ENCODE assay signal across 21 cellular contexts in the genomic region with DNA sequence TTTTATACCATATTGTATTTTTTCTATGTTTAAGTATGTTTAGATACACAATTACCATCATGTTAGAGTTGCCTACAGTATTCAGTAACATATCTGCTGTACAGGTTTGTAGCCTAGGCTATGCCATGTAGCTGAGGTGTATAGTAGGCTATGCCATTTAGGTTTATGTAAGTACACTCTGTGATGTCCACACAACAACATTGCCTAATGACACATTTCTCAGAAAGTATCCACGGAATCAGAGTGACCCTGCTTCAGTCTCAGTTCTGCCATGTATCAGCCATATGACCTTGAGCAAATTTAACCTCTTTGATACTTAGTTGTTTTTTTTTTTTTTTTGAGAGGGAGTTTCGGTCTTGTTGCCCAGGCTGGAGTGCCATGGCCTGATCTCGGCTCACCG. TPM values are rescaled to one million over a fixed set of nuclear protein-coding genes. Genes with fewer than 3 reads are reported as not detected.
DNase-seq lines count a peak whose midpoint lies in the region; ATAC-seq, FAIRE-seq and TF ChIP-seq lines count a peak whose summit lies in the region.
"Had no signal": no experiment of that assay in that cellular context is flagged by ENCODE, and none has a peak within 500 bp of the region (broad histone marks: within the 10 kb centered on the region; RNA-seq: fewer than 3 reads in every experiment).

No MANE protein-coding gene starts in this region.

- no peak for TF ChIP-seq POLR2A in right lobe of liver (IDR thresholded peaks at IDR 0.05)
- TF ChIP-seq POLR2A in HepG2 (IDR thresholded peaks at IDR 0.05; ENCODE audit: insufficient read depth in 1 of 2, low read depth in 2 of 2, low read length in 2 of 2), result no peak
- no peak for TF ChIP-seq POLR2A in K562 (conservative IDR thresholded peaks at IDR 0.05)

- WGBS in right lobe of liver (ENCODE audit: insufficient coverage, low coverage, low lambda C conversion rate, missing lambda C conversion rate), result 13% methylated on average over 1 of the region's 4 CpGs
- WGBS in HepG2 (ENCODE audit: low lambda C conversion rate), result 93% methylated on average over 4 of the region's 4 CpGs
- 86% methylated on average over 4 of the region's 4 CpGs for WGBS in K562 (ENCODE audit: insufficient coverage, low coverage, missing lambda C conversion rate)
- WGBS in pancreas, 2 donors, result 70 to 74% methylated on average over 4 of the region's 4 CpGs

- peaks cover 24% of the 10 kb centered on the region for H3K79me2 ChIP-seq in HepG2 (ENCODE audit: insufficient read depth, low read length)
- peaks cover 100% of the 10 kb centered on the region for H3K79me2 ChIP-seq in OCI-LY7 (ENCODE audit: insufficient read depth, low read depth, low read length)
- peaks cover 98% of the 10 kb centered on the region for H3K79me2 ChIP-seq in K562 (ENCODE audit: control insufficient read depth, insufficient read depth, low read length)

- H3K4me3 ChIP-seq in right lobe of liver, result no peak overlapping the region
- no peak overlapping the region for H3K4me3 ChIP-seq in HepG2 (replicated peaks in 1 of 3; ENCODE audit: insufficient read depth in 1 of 3, low read depth in 2 of 3, low read length in 3 of 3)
- no peak overlapping the region for H3K4me3 ChIP-seq in OCI-LY7 (ENCODE audit: low read depth, low read length, poor library complexity, severe bottlenecking)
- H3K4me3 ChIP-seq in K562, result no peak overlapping the region
- no peak overlapping the region for H3K4me3 ChIP-seq in upper lobe of right lung
- no peak overlapping the region for H3K4me3 ChIP-seq in pancreas
- H3K4me3 ChIP-seq: ovary, SJCRH30, thoracic aorta had no signal

- TF ChIP-seq CTCF in right lobe of liver (IDR thresholded peaks at IDR 0.05), result no peak
- TF ChIP-seq CTCF in HepG2 (CRISPR knock-in tag; IDR thresholded peaks at IDR 0.05), result no peak
- no peak for TF ChIP-seq CTCF in OCI-LY7 (conservative IDR thresholded peaks at IDR 0.05; ENCODE audit: low read length)
- no peak for TF ChIP-seq CTCF in K562 (IDR thresholded peaks at IDR 0.05 in 2 of 3, conservative IDR thresholded peaks at IDR 0.05 in 1 of 3; ENCODE audit: insufficient read depth in 2 of 3, low read depth in 1 of 3, low read length in 3 of 3)
- no peak for TF ChIP-seq CTCF in upper lobe of right lung (IDR thresholded peaks at IDR 0.05)
- TF ChIP-seq CTCF in pancreas (IDR thresholded peaks at IDR 0.05), result no peak

- no peaks in the 10 kb centered on the region for H3K9me1 ChIP-seq in K562 (ENCODE audit: control insufficient read depth, insufficient read depth, low read length)

- TF ChIP-seq EP300 in HepG2 (IDR thresholded peaks at IDR 0.05; ENCODE audit: low read depth in 2 of 2, low read length in 2 of 2) (no peak), HepG2 (CRISPR knock-in tag; IDR thresholded peaks at IDR 0.05; ENCODE audit: borderline replicate concordance) (no peak), K562 (IDR thresholded peaks at IDR 0.05; ENCODE audit: low read length) (no peak)

- no peak for DNase-seq in right lobe of liver
- DNase-seq in HepG2 (ENCODE audit: low spot score), result no peak
- no peak for DNase-seq in OCI-LY7 (ENCODE audit: low spot score)
- DNase-seq in K562 (ENCODE audit: extremely low read depth in 1 of 4, low spot score in 3 of 4), result no peak
- DNase-seq in upper lobe of right lung, result no peak
- DNase-seq in pancreas, result no peak
- no peak for DNase-seq in cerebellum (ENCODE audit: low spot score)
- DNase-seq: activated CD4-positive, alpha-beta T cell treated with anti-CD3 and anti-CD28 coated beads for 4 hours; activated effector memory CD4-positive, alpha-beta T cell treated with anti-CD3 and anti-CD28 coated beads, Interleukin-2, amount 50 U/mL, for 16 hours; cortex of kidney; foreskin melanocyte; GF-D8; left cardiac atrium; NCI-H2081; NCI-H524; OCI-M1; ovary; SJCRH30; stimulated activated CD4-positive, alpha-beta T cell treated with anti-CD3 and anti-CD28 coated beads, Interleukin-4, amount 100 ng/mL, for 24 hours had no signal

- no peaks in the 10 kb centered on the region for H3K9me2 ChIP-seq in OCI-LY7 (ENCODE audit: insufficient read depth, low read length)

- no peaks in the 10 kb centered on the region for H3K9me3 ChIP-seq in right lobe of liver
- H3K9me3 ChIP-seq in HepG2 (ENCODE audit: low read length), result no peaks in the 10 kb centered on the region
- H3K9me3 ChIP-seq in OCI-LY7 (ENCODE audit: low read length), result peaks cover 2% of the 10 kb centered on the region; the same call in 1 of the 2 replicates
- H3K9me3 ChIP-seq in K562 (replicated peaks; ENCODE audit: control insufficient read depth, insufficient read depth, low read depth, low read length), result no peaks in the 10 kb centered on the region
- H3K9me3 ChIP-seq in upper lobe of right lung, result no peaks in the 10 kb centered on the region
- H3K9me3 ChIP-seq in pancreas, result no peaks in the 10 kb centered on the region
- H3K9me3 ChIP-seq: ovary, SJCRH30, thoracic aorta had no signal

- H2AFZ ChIP-seq in HepG2 (ENCODE audit: low read length) (no peak overlapping the region), OCI-LY7 (ENCODE audit: low read length) (no peak overlapping the region), K562 (ENCODE audit: low read depth, low read length) (no peak overlapping the region)

- peak overlapping the region in 1 of 3 donors; percentile 14 for H3K27ac ChIP-seq in right lobe of liver
- no peak overlapping the region for H3K27ac ChIP-seq in HepG2 (ENCODE audit: extremely low read length, insufficient read depth, low read length)
- H3K27ac ChIP-seq in OCI-LY7 (ENCODE audit: low read depth, low read length, poor library complexity, severe bottlenecking), result no peak overlapping the region
- H3K27ac ChIP-seq in K562 (ENCODE audit: extremely low read depth, low read depth, low read length), result peak overlapping the region; percentile 5; the same call in 1 of the 3 replicates
- no peak overlapping the region for H3K27ac ChIP-seq in upper lobe of right lung
- peak overlapping the region in 2 of 4 donors; percentile 20 to 42 for H3K27ac ChIP-seq in pancreas
- H3K27ac ChIP-seq: ovary, SJCRH30, thoracic aorta had no signal

- in situ Hi-C loops in HepG2 (cut with HindIII; ENCODE audit: extremely low pct_ligation_motif_present, low pct_unique_long_range_greater_than_20kb) (no loop called here), K562 (cut with MboI) (no loop called here)

- H3K9ac ChIP-seq in HepG2 (ENCODE audit: insufficient read depth, low read depth, low read length) (no peak overlapping the region), K562 (ENCODE audit: insufficient read depth in 1 of 2, low read depth in 2 of 2, low read length in 2 of 2) (no peak overlapping the region)

- H4K20me1 ChIP-seq in HepG2 (ENCODE audit: insufficient read depth, low read length), result no peaks in the 10 kb centered on the region
- peaks cover 44% of the 10 kb centered on the region for H4K20me1 ChIP-seq in OCI-LY7 (ENCODE audit: insufficient read depth, low read length)
- H4K20me1 ChIP-seq in K562 (replicated peaks; ENCODE audit: control insufficient read depth, insufficient read depth, low read length), result no peaks in the 10 kb centered on the region

- no peaks in the 10 kb centered on the region for H3K27me3 ChIP-seq in right lobe of liver
- no peaks in the 10 kb centered on the region for H3K27me3 ChIP-seq in HepG2 (ENCODE audit: control insufficient read depth in 1 of 2, insufficient read depth in 2 of 2, low read length in 2 of 2)
- H3K27me3 ChIP-seq in K562 (ENCODE audit: control insufficient read depth in 2 of 2, insufficient read depth in 2 of 2, low read length in 2 of 2), result no peaks in the 10 kb centered on the region
- H3K27me3 ChIP-seq in upper lobe of right lung, result no peaks in the 10 kb centered on the region
- H3K27me3 ChIP-seq in pancreas, result no peaks in the 10 kb centered on the region
- H3K27me3 ChIP-seq: ovary, SJCRH30 had no signal

- POLR2A ChIA-PET in HepG2 (lab: Yijun Ruan, JAX) (no interaction called here), OCI-LY7 (lab: Charles Lee) (interaction anchor here (0.7 to 1.1 kb wide), 4 partner anchors 10 to 390 kb away, joined by 3 to 5 read pairs (median 4); no protein-coding TSS in a partner anchor), K562 (lab: Yijun Ruan, JAX) (interaction anchor here (1.4 kb wide), 1 partner anchor 11 kb away, joined by 3 read pairs; no protein-coding TSS in a partner anchor)

- no peak for TF ChIP-seq RAD21 in HepG2 (CRISPR knock-in tag; IDR thresholded peaks at IDR 0.05)
- TF ChIP-seq RAD21 in K562 (CRISPR knock-in tag; conservative IDR thresholded peaks at IDR 0.05 in 1 of 2, IDR thresholded peaks at IDR 0.05 in 1 of 2), result no peak

- H3K4me1 ChIP-seq in right lobe of liver (peaks cover 0 to 37% (median 4%) of the 10 kb centered on the region in 4 donors), HepG2 (ENCODE audit: insufficient read depth, low read length) (peaks cover 35% of the 10 kb centered on the region), OCI-LY7 (ENCODE audit: insufficient read depth, low read length, poor library complexity, severe bottlenecking) (peaks cover 98% of the 10 kb centered on the region), K562 (replicated peaks in 1 of 2; ENCODE audit: control insufficient read depth in 2 of 2, insufficient read depth in 2 of 2, low read length in 2 of 2) (peaks cover 13 to 79% of the 10 kb centered on the region in 2 experiments), upper lobe of right lung (peaks cover 78% of the 10 kb centered on the region), pancreas (peaks cover 14 to 64% (median 28%) of the 10 kb centered on the region in 3 donors)

- no peak for FAIRE-seq in HepG2 (lab: Jason Lieb, UNC)
- FAIRE-seq in K562 (lab: Jason Lieb, UNC), result no peak
- no peak for FAIRE-seq in pancreas (lab: Jason Lieb, UNC)

- BruUV-seq in HepG2 (replicated peaks; lab: Mats Ljungman, UMichigan) (no TSS peak), OCI-LY7 (replicated peaks; lab: Mats Ljungman, UMichigan) (no TSS peak), K562 (replicated peaks; lab: Mats Ljungman, UMichigan) (no TSS peak)

- ATAC-seq in right lobe of liver, result peak in 3 of 4 donors; percentile 18 to 60 (median 32)
- ATAC-seq in HepG2, result no peak
- no peak for ATAC-seq in K562
- ATAC-seq in upper lobe of right lung, result peak; percentile 42
- ATAC-seq in HG02759 (IDR thresholded peaks at IDR 0.05; ENCODE audit: unreplicated experiment), result no peak
- no peak for ATAC-seq in pancreas
- ATAC-seq: left cardiac atrium had no signal

- intact Hi-C loops in right lobe of liver (cut with DNase I), result no loop called here
- intact Hi-C loops in HepG2 (cut with micrococcal nuclease; ENCODE audit: unreplicated experiment), result no loop called here
- intact Hi-C loops in OCI-LY7 (cut with micrococcal nuclease; ENCODE audit: unreplicated experiment), result no loop called here
- intact Hi-C loops in K562 (cut with micrococcal nuclease), result no loop called here
- intact Hi-C loops in upper lobe of right lung (cut with DNase I), result no loop called here
- intact Hi-C loops in pancreas (cut with DNase I), result loop anchor here in 1 of 3 donors (10.0 kb wide), 1 partner anchor 51 kb away; no protein-coding TSS in a partner anchor

- CTCF ChIA-PET in HepG2 (lab: Yijun Ruan, JAX; ENCODE audit: low intra/inter-chr PET ratio, low total read pairs), result no interaction called here
- CTCF ChIA-PET in OCI-LY7 (lab: Charles Lee; ENCODE audit: unreplicated experiment), result no interaction called here
- CTCF ChIA-PET in K562 (lab: Yijun Ruan, JAX; ENCODE audit: low intra/inter-chr PET ratio), result no interaction called here

- H3K36me3 ChIP-seq in right lobe of liver (no peaks in the 10 kb centered on the region), HepG2 (replicated peaks in 1 of 2; ENCODE audit: control insufficient read depth in 1 of 2, insufficient read depth in 2 of 2, low read length in 2 of 2) (no peaks in the 10 kb centered on the region; a peak in 1 of 5 replicates), OCI-LY7 (ENCODE audit: insufficient read depth, low read length) (peaks cover 41% of the 10 kb centered on the region), K562 (ENCODE audit: control insufficient read depth, insufficient read depth, low read length) (peaks cover 8% of the 10 kb centered on the region; the same call in 2 of the 3 replicates), upper lobe of right lung (no peaks in the 10 kb centered on the region), pancreas (no peaks in the 10 kb centered on the region)
- H3K36me3 ChIP-seq: ovary, SJCRH30, thoracic aorta had no signal

- no peak overlapping the region for H3K4me2 ChIP-seq in HepG2 (ENCODE audit: low read depth, low read length)
- H3K4me2 ChIP-seq in OCI-LY7 (ENCODE audit: low read length), result peak overlapping the region; percentile 72
- H3K4me2 ChIP-seq in K562 (ENCODE audit: insufficient read depth, low read length), result no peak overlapping the region; the same call in 1 of the 2 replicates

RNA-seq across cellular contexts. Expression of gene SUSD6, which starts 12.7 kb away (rescaled TPM):
- total RNA-seq in right lobe of liver (10 to 100 TPM in 5 of 6 experiments, 1 to 10 TPM in 1; 9.6 to 17.4 (median 12.5) TPM), HepG2 (2016; rRNA removed; fragmentation: Illumina TruSeq; extraction: Trizol) (4.8 and 7.2 TPM in 2 replicates), OCI-LY7 (2022) (40.9 and 43.6 TPM in 2 replicates), K562 (2014; rRNA removed) (3.8 and 4.1 TPM in 2 replicates), K562 (2014; rRNA removed; fragmentation: Illumina TruSeq; extraction: Trizol) (5.5 and 5.7 TPM in 2 replicates), K562 (2015; rRNA removed; fragmentation: Illumina TruSeq; extraction: Trizol) (5.0 and 5.2 TPM in 2 replicates), K562 (2021) (18.4 and 20.7 TPM in 2 replicates), upper lobe of right lung (87.5 TPM), pancreas (10 to 100 TPM; 17.8 to 41.9 (median 22.8) TPM), cerebellum (11.5 TPM)
- total RNA-seq in HepG2 (2016; cell fraction: cytosol; rRNA removed; fragmentation: Illumina TruSeq; extraction: Trizol; ENCODE audit: low read depth), result 0.53 and 0.71 TPM in 2 replicates
- 3.7 and 7.0 TPM in 2 replicates for total RNA-seq in HepG2 (2016; cell fraction: insoluble cytoplasmic fraction; rRNA removed; fragmentation: Illumina TruSeq; extraction: Trizol)
- total RNA-seq in HepG2 (2016; cell fraction: membrane; rRNA removed; fragmentation: Illumina TruSeq; extraction: Trizol), result 2.4 and 2.6 TPM in 2 replicates
- 11.6 and 12.8 TPM in 2 replicates for total RNA-seq in HepG2 (2016; cell fraction: nucleus; rRNA removed; fragmentation: Illumina TruSeq; extraction: Trizol)
- polyA plus RNA-seq in HepG2 (2011; rRNA removed) (7.4 and 9.4 TPM in 2 replicates), K562 (2011; rRNA removed) (13.0 and 25.6 TPM in 2 replicates), K562 (2014; fragmentation: Illumina TruSeq; extraction: Trizol) (12.2 and 12.3 TPM in 2 replicates), K562 (2014; fragmentation: Nextera tagmentation; extraction: Ambion mirVana) (1 to 10 TPM; 2.9 to 5.6 TPM), K562 (2014; rRNA removed) (11.4 and 11.7 TPM in 2 replicates), pancreas (10 to 100 TPM in 1 of 2 donors, 1 to 10 TPM in 1; 8.9 to 12.2 TPM)
- 3.9 and 4.6 TPM in 2 replicates for polyA plus RNA-seq in HepG2 (2011; cell fraction: cytosol; rRNA removed)
- 17.5 and 19.4 TPM in 2 replicates for polyA plus RNA-seq in HepG2 (2011; cell fraction: nucleus; rRNA removed)
- polyA plus RNA-seq in HepG2 (2012), result 5.8 and 6.9 TPM in 2 replicates
- 0.43 and 0.46 TPM in 2 replicates for polyA plus RNA-seq in HepG2 (2016; cell fraction: cytosol; fragmentation: Illumina TruSeq; extraction: Trizol; ENCODE audit: low read depth)
- 3.1 and 3.3 TPM in 2 replicates for polyA plus RNA-seq in HepG2 (2016; cell fraction: insoluble cytoplasmic fraction; fragmentation: Illumina TruSeq; extraction: Trizol; ENCODE audit: low read depth)
- polyA plus RNA-seq in HepG2 (2016; cell fraction: membrane; fragmentation: Illumina TruSeq; extraction: Trizol; ENCODE audit: low read depth), result 0.96 and 1.2 TPM in 2 replicates
- polyA plus RNA-seq in HepG2 (2016; cell fraction: nucleus; fragmentation: Illumina TruSeq; extraction: Trizol; ENCODE audit: insufficient read depth, low read depth), result 14.7 and 15.5 TPM in 2 replicates
- 7.6 and 16.1 TPM in 2 replicates for polyA minus RNA-seq in HepG2 (2011; rRNA and poly(A)+ RNA removed; ENCODE audit: low replicate concordance)
- polyA minus RNA-seq in HepG2 (2011; cell fraction: cytosol; rRNA and poly(A)+ RNA removed), result 5.3 and 6.9 TPM in 2 replicates
- 12.5 and 13.1 TPM in 2 replicates for polyA minus RNA-seq in HepG2 (2011; cell fraction: nucleus; rRNA and poly(A)+ RNA removed)
- total RNA-seq in OCI-LY7 (2014; rRNA removed; shearing (Covaris generic)), result 19.3 and 23.1 TPM in 2 replicates
- total RNA-seq in K562 (2011; cell fraction: chromatin; rRNA removed; ENCODE audit: low replicate concordance), result 51.2 and 76.5 TPM in 2 replicates
- total RNA-seq in K562 (2011; cell fraction: nucleolus; rRNA removed), result 50.5 and 58.7 TPM in 2 replicates
- total RNA-seq in K562 (2011; cell fraction: nucleoplasm; rRNA removed), result 56.2 and 57.9 TPM in 2 replicates
- polyA plus RNA-seq in K562 (2011; cell fraction: cytosol; rRNA removed), result 8.0 and 14.7 TPM in 2 replicates
- polyA plus RNA-seq in K562 (2011; cell fraction: nucleus; rRNA removed), result 63.8 and 68.6 TPM in 2 replicates
- 5.8 and 7.8 TPM in 2 replicates for polyA plus RNA-seq in K562 (2012)
- 18.0 and 19.0 TPM in 2 replicates for polyA minus RNA-seq in K562 (2011; rRNA and poly(A)+ RNA removed)
- 7.5 and 9.8 TPM in 2 replicates for polyA minus RNA-seq in K562 (2011; cell fraction: cytosol; rRNA and poly(A)+ RNA removed)
- 15.6 and 35.9 TPM in 2 replicates for polyA minus RNA-seq in K562 (2011; cell fraction: nucleus; rRNA and poly(A)+ RNA removed)

RNA-seq across cellular contexts. Expression of gene CCDC177, which starts 49.5 kb away (rescaled TPM):
- total RNA-seq in right lobe of liver (under 1 TPM in 3 of 6 experiments, not detected in 3; 0.06 to 0.11 (median 0.07) TPM), HepG2 (2016; rRNA removed; fragmentation: Illumina TruSeq; extraction: Trizol) (not detected in 2 replicates), OCI-LY7 (2022) (not detected in 2 replicates), K562 (2014; rRNA removed) (not detected in 2 replicates), K562 (2014; rRNA removed; fragmentation: Illumina TruSeq; extraction: Trizol) (not detected in 2 replicates), K562 (2015; rRNA removed; fragmentation: Illumina TruSeq; extraction: Trizol) (not detected in 2 replicates), K562 (2021) (not detected in 2 replicates), upper lobe of right lung (not detected), pancreas (not detected), cerebellum (4.5 TPM)
- total RNA-seq in HepG2 (2016; cell fraction: cytosol; rRNA removed; fragmentation: Illumina TruSeq; extraction: Trizol; ENCODE audit: low read depth), result not detected in 2 replicates
- not detected in 2 replicates for total RNA-seq in HepG2 (2016; cell fraction: insoluble cytoplasmic fraction; rRNA removed; fragmentation: Illumina TruSeq; extraction: Trizol)
- not detected in 2 replicates for total RNA-seq in HepG2 (2016; cell fraction: membrane; rRNA removed; fragmentation: Illumina TruSeq; extraction: Trizol)
- not detected in 2 replicates for total RNA-seq in HepG2 (2016; cell fraction: nucleus; rRNA removed; fragmentation: Illumina TruSeq; extraction: Trizol)
- polyA plus RNA-seq in HepG2 (2011; rRNA removed) (not detected in 2 replicates), K562 (2011; rRNA removed) (not detected in 2 replicates), K562 (2014; fragmentation: Illumina TruSeq; extraction: Trizol) (not detected in 2 replicates), K562 (2014; fragmentation: Nextera tagmentation; extraction: Ambion mirVana) (not detected), K562 (2014; rRNA removed) (not detected in 2 replicates), pancreas (not detected)
- polyA plus RNA-seq in HepG2 (2011; cell fraction: cytosol; rRNA removed), result not detected in 2 replicates
- not detected in 2 replicates for polyA plus RNA-seq in HepG2 (2011; cell fraction: nucleus; rRNA removed)
- polyA plus RNA-seq in HepG2 (2012), result not detected in 2 replicates
- not detected in 2 replicates for polyA plus RNA-seq in HepG2 (2016; cell fraction: cytosol; fragmentation: Illumina TruSeq; extraction: Trizol; ENCODE audit: low read depth)
- polyA plus RNA-seq in HepG2 (2016; cell fraction: insoluble cytoplasmic fraction; fragmentation: Illumina TruSeq; extraction: Trizol; ENCODE audit: low read depth), result not detected in 2 replicates
- polyA plus RNA-seq in HepG2 (2016; cell fraction: membrane; fragmentation: Illumina TruSeq; extraction: Trizol; ENCODE audit: low read depth), result not detected in 2 replicates
- polyA plus RNA-seq in HepG2 (2016; cell fraction: nucleus; fragmentation: Illumina TruSeq; extraction: Trizol; ENCODE audit: insufficient read depth, low read depth), result not detected in 2 replicates
- 0.33 TPM in 1 of 2 replicates, not detected in the other for polyA minus RNA-seq in HepG2 (2011; rRNA and poly(A)+ RNA removed; ENCODE audit: low replicate concordance)
- polyA minus RNA-seq in HepG2 (2011; cell fraction: cytosol; rRNA and poly(A)+ RNA removed), result not detected in 2 replicates
- polyA minus RNA-seq in HepG2 (2011; cell fraction: nucleus; rRNA and poly(A)+ RNA removed), result not detected in 2 replicates
- total RNA-seq in OCI-LY7 (2014; rRNA removed; shearing (Covaris generic)), result not detected in 2 replicates
- not detected in 2 replicates for total RNA-seq in K562 (2011; cell fraction: chromatin; rRNA removed; ENCODE audit: low replicate concordance)
- not detected in 2 replicates for total RNA-seq in K562 (2011; cell fraction: nucleolus; rRNA removed)
- total RNA-seq in K562 (2011; cell fraction: nucleoplasm; rRNA removed), result not detected in 2 replicates
- polyA plus RNA-seq in K562 (2011; cell fraction: cytosol; rRNA removed), result not detected in 2 replicates
- polyA plus RNA-seq in K562 (2011; cell fraction: nucleus; rRNA removed), result not detected in 2 replicates
- polyA plus RNA-seq in K562 (2012), result not detected in 2 replicates
- not detected in 2 replicates for polyA minus RNA-seq in K562 (2011; rRNA and poly(A)+ RNA removed)
- polyA minus RNA-seq in K562 (2011; cell fraction: cytosol; rRNA and poly(A)+ RNA removed), result not detected in 2 replicates
- polyA minus RNA-seq in K562 (2011; cell fraction: nucleus; rRNA and poly(A)+ RNA removed), result not detected in 2 replicates
- total RNA-seq: left cardiac atrium, ovary, thoracic aorta had no signal

Comparison
In these comparisons a context has a peak if more than half of its experiments do, and no peak if none do; other contexts are left out.
1. ATAC-seq: peak in right lobe of liver (3 of 4) and upper lobe of right lung (single experiment); none in HepG2 (single experiment), K562 (single experiment), HG02759 (single experiment) and pancreas (0 of 4).